Comparison of ENCODE assay signal across 23 cellular contexts in the genomic region with DNA sequence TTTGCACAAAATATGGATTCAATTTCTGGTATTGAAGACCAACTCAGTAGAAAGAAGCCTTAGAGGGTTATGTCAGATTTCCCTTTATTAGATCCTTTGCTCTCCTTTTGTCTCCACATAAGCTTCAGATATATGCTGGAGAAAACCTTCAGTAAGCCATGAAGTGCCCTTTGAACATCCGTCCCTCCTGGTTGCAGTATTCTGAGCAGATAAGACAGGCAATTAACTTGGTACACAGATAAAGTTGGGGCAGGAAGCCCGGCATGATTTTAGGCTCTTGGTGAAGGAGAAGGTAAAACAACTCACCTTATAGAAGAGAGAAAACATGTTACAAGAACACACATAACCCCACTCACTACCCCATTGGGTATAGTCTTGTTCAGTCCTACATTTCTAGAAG.
DNase-seq lines count a peak whose midpoint lies in the region; ATAC-seq, FAIRE-seq and TF ChIP-seq lines count a peak whose summit lies in the region.
"Had no signal": no experiment of that assay in that cellular context is flagged by ENCODE, and none has a peak within 500 bp of the region (broad histone marks: within the 10 kb centered on the region; RNA-seq: fewer than 3 reads in every experiment).

No MANE protein-coding gene starts in this region.

- peaks cover 4% of the 10 kb centered on the region for H3K9me3 Mint-ChIP-seq in endodermal cell
- H3K9me3 Mint-ChIP-seq: CD8-positive, alpha-beta T cell had no signal

- H3K4me1 Mint-ChIP-seq in endodermal cell, result peaks cover 22% of the 10 kb centered on the region
- H3K4me1 Mint-ChIP-seq: B cell; CD4-positive, CD25-positive, alpha-beta regulatory T cell had no signal

- peak; percentile 75 for ATAC-seq in mucosa of descending colon
- ATAC-seq in pancreas, result no peak
- ATAC-seq: CD8-positive, alpha-beta T cell had no signal

- H2AFZ ChIP-seq in MM.1S (ENCODE audit: low read length), result no peak overlapping the region
- H2AFZ ChIP-seq: GM23248 had no signal

- H3K4me2 ChIP-seq in MM.1S (ENCODE audit: low read depth, low read length), result no peak overlapping the region
- H3K4me2 ChIP-seq: BLaER1 had no signal

- H3K9me2 ChIP-seq in MM.1S (replicated peaks; ENCODE audit: insufficient read depth, low read length), result no peaks in the 10 kb centered on the region

- DNase-seq in endodermal cell (no peak), mucosa of descending colon (peak in 1 of 3 donors; percentile 33), transverse colon (peak; percentile 15), MM.1S (no peak), MV-4-11 (lab: John Stamatoyannopoulos, UW) (no peak), pancreas (no peak)
- DNase-seq: Caco-2; CD4-positive, CD25-positive, alpha-beta regulatory T cell; CD8-positive, alpha-beta T cell; DMS153; DND-41; GM23248; H7; HCEC 1CT had no signal

- H3K4me3 ChIP-seq in HUES48 (ENCODE audit: low read depth, low read length) (no peak overlapping the region), endodermal cell (ENCODE audit: low read length) (peak overlapping the region; percentile 16), mucosa of descending colon (no peak overlapping the region), transverse colon (no peak overlapping the region), MM.1S (ENCODE audit: low read length) (no peak overlapping the region), pancreas (no peak overlapping the region)
- H3K4me3 ChIP-seq: BLaER1, GM23248 had no signal

- no peak for FAIRE-seq in pancreas (lab: Jason Lieb, UNC)
- FAIRE-seq: A204.1, G401.6, GM12892, H1 had no signal

- TF ChIP-seq CTCF in endodermal cell (conservative IDR thresholded peaks at IDR 0.05) (no peak), mucosa of descending colon (IDR thresholded peaks at IDR 0.05) (no peak), transverse colon (IDR thresholded peaks at IDR 0.05) (no peak), MM.1S (IDR thresholded peaks at IDR 0.05; ENCODE audit: low read length) (no peak), pancreas (IDR thresholded peaks at IDR 0.05) (no peak)

- H3K9ac ChIP-seq in HUES48 (ENCODE audit: low read depth, low read length) (no peak overlapping the region), endodermal cell (ENCODE audit: extremely low read depth, low read length, poor library complexity, severe bottlenecking) (no peak overlapping the region), MM.1S (ENCODE audit: low read length) (no peak overlapping the region)
- H3K9ac ChIP-seq: BLaER1, GM23248 had no signal

- H3K27ac ChIP-seq in HUES48 (ENCODE audit: low read depth, low read length) (peak overlapping the region; percentile 45), endodermal cell (ENCODE audit: low read depth, low read length) (no peak overlapping the region), transverse colon (no peak overlapping the region), MM.1S (ENCODE audit: low read length) (no peak overlapping the region), pancreas (no peak overlapping the region)
- H3K27ac ChIP-seq: 22Rv1, BLaER1, C4-2B, GM23248 had no signal

- H3K27me3 Mint-ChIP-seq in endodermal cell (ENCODE audit: insufficient read depth), result no peaks in the 10 kb centered on the region

- intact Hi-C loops in mucosa of descending colon (cut with DNase I, micrococcal nuclease), result no loop called here
- intact Hi-C loops in transverse colon (cut with DNase I; ENCODE audit: low total_unique reads), result no loop called here
- intact Hi-C loops in pancreas (cut with DNase I), result no loop called here

- TF ChIP-seq EP300 in transverse colon (IDR thresholded peaks at IDR 0.05; ENCODE audit: low read depth), result no peak

- H3K4me3 Mint-ChIP-seq in endodermal cell, result no peak overlapping the region
- H3K4me3 Mint-ChIP-seq: B cell; CD4-positive, CD25-positive, alpha-beta regulatory T cell; CD8-positive, alpha-beta T cell had no signal

- H3K36me3 Mint-ChIP-seq in endodermal cell (ENCODE audit: low read depth), result no peaks in the 10 kb centered on the region
- H3K36me3 Mint-ChIP-seq: CD4-positive, CD25-positive, alpha-beta regulatory T cell; CD8-positive, alpha-beta T cell had no signal

- H3K27ac Mint-ChIP-seq in endodermal cell, result peak overlapping the region; percentile 71
- H3K27ac Mint-ChIP-seq: B cell; CD4-positive, CD25-positive, alpha-beta regulatory T cell; CD8-positive, alpha-beta T cell had no signal

- no peaks in the 10 kb centered on the region for H3K4me1 ChIP-seq in HUES48 (ENCODE audit: control insufficient read depth, insufficient read depth, low read length)
- peaks cover 5% of the 10 kb centered on the region for H3K4me1 ChIP-seq in endodermal cell (ENCODE audit: control insufficient read depth, insufficient read depth, low read length)
- peaks cover 4% of the 10 kb centered on the region for H3K4me1 ChIP-seq in mucosa of descending colon (ENCODE audit: low read depth)
- peaks cover 0 to 16% (median 0%) of the 10 kb centered on the region in 4 donors for H3K4me1 ChIP-seq in transverse colon
- H3K4me1 ChIP-seq in MM.1S (ENCODE audit: low read length), result no peaks in the 10 kb centered on the region
- H3K4me1 ChIP-seq in pancreas, result no peaks in the 10 kb centered on the region
- H3K4me1 ChIP-seq: BLaER1 had no signal

- H4K20me1 ChIP-seq in MM.1S (ENCODE audit: insufficient read depth, low read length), result no peaks in the 10 kb centered on the region
- H4K20me1 ChIP-seq: BLaER1 had no signal

- H3K9me3 ChIP-seq in HUES48 (ENCODE audit: control insufficient read depth, insufficient read depth, low read length), result no peaks in the 10 kb centered on the region
- no peaks in the 10 kb centered on the region for H3K9me3 ChIP-seq in endodermal cell (ENCODE audit: control insufficient read depth, low read length)
- no peaks in the 10 kb centered on the region for H3K9me3 ChIP-seq in mucosa of descending colon
- no peaks in the 10 kb centered on the region for H3K9me3 ChIP-seq in transverse colon
- no peaks in the 10 kb centered on the region for H3K9me3 ChIP-seq in MM.1S (replicated peaks; ENCODE audit: insufficient read depth, low read length)
- no peaks in the 10 kb centered on the region for H3K9me3 ChIP-seq in pancreas
- H3K9me3 ChIP-seq: BLaER1, Caco-2 had no signal

- H3K36me3 ChIP-seq in HUES48 (ENCODE audit: control insufficient read depth, insufficient read depth, low read length) (no peaks in the 10 kb centered on the region), endodermal cell (ENCODE audit: control insufficient read depth, insufficient read depth, low read length) (no peaks in the 10 kb centered on the region), mucosa of descending colon (ENCODE audit: low read depth) (no peaks in the 10 kb centered on the region), transverse colon (no peaks in the 10 kb centered on the region), MM.1S (replicated peaks; ENCODE audit: insufficient read depth, low read length) (no peaks in the 10 kb centered on the region), pancreas (no peaks in the 10 kb centered on the region)
- H3K36me3 ChIP-seq: BLaER1 had no signal

- H3K79me2 ChIP-seq in MM.1S (ENCODE audit: low read length), result no peaks in the 10 kb centered on the region

- in situ Hi-C loops in transverse colon (cut with MboI; ENCODE audit: low pct_ligation_motif_present in 1 of 4, low pct_unique_long_range_greater_than_20kb in 1 of 4, low sequenced_read_pairs in 3 of 4), result no loop called here

- no peaks in the 10 kb centered on the region for H3K27me3 ChIP-seq in HUES48 (ENCODE audit: control insufficient read depth, insufficient read depth, low read length)
- H3K27me3 ChIP-seq in endodermal cell (ENCODE audit: control insufficient read depth, insufficient read depth, low read length, poor library complexity, severe bottlenecking), result no peaks in the 10 kb centered on the region
- H3K27me3 ChIP-seq in transverse colon, result no peaks in the 10 kb centered on the region
- H3K27me3 ChIP-seq in MM.1S (replicated peaks; ENCODE audit: insufficient read depth, low read length), result no peaks in the 10 kb centered on the region
- H3K27me3 ChIP-seq in pancreas, result peaks cover 0 to 5% (median 0%) of the 10 kb centered on the region in 4 donors
- H3K27me3 ChIP-seq: BLaER1 had no signal

- no peaks in the 10 kb centered on the region for H3F3A ChIP-seq in MM.1S (ENCODE audit: insufficient read depth, low read length)

- 94% methylated on average over 2 of the region's 2 CpGs; no CpG with 5 or more reads in 1 of the 2 experiments for WGBS in endodermal cell (ENCODE audit: insufficient coverage in 1 of 2, insufficient read length in 1 of 2), 2 experiments
- WGBS in transverse colon (ENCODE audit: low coverage in 1 of 2), 2 donors, result 40% methylated on average over 1 to 2 of the region's 2 CpGs
- 39 to 42% methylated on average over 2 of the region's 2 CpGs for WGBS in pancreas, 2 donors

- TF ChIP-seq POLR2A in transverse colon (IDR thresholded peaks at IDR 0.05), result no peak
